ENCODE assay signal across 1 cellular context in the genomic region with DNA sequence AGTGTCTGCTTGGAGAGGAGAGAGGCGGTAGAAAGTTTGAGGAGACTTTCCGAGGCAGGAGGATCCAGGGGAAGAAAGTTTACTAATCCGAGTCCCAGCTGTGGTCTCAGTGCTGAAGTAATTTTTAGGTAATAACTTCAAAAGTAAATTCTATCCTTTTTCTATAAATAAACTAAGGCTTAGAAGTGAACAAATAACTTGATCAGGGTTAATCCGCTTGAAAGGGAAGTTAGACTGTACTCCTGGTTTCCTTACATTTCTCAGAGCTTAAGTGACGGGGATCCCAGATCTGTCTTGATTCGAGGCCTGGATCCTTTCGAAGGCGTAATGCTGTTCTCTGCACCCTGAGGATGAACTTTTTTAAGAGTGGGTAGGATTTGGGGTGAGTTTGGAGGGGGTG.
TF ChIP-seq lines count a peak whose summit lies in the region.

No MANE protein-coding gene starts in this region.

TF ChIP-seq in IMR-90, 13 proteins besides CTCF, POLR2A, EP300 and RAD21 (continued from another document):
- TF ChIP-seq BHLHE40 (IDR thresholded peaks at IDR 0.05; ENCODE audit: low read depth, low read length), result no peak
